ENCODE assay signal across 10 cellular contexts in genomic region chr20:54345301-54345724, GRCh38.
DNase-seq lines count a peak whose midpoint lies in the region; ATAC-seq and TF ChIP-seq lines count a peak whose summit lies in the region.
"Had no signal": no experiment of that assay in that cellular context is flagged by ENCODE, and none has a peak within 500 bp of the region (broad histone marks: within the 10 kb centered on the region; RNA-seq: fewer than 3 reads in every experiment).

No MANE protein-coding gene starts in this region.

- H3K9me3 Mint-ChIP-seq in nephron (peaks cover 3% of the 10 kb centered on the region), mesothelial cell of epicardium (no peaks in the 10 kb centered on the region)
- H3K9me3 Mint-ChIP-seq: stimulated activated naive CD8-positive, alpha-beta T cell treated with anti-CD3 and anti-CD28 coated beads, Interleukin-15, Interleukin-2, amounts not matched to agents 100 ng/mL and 50 ng/mL, for 24 hours had no signal

- intact Hi-C loops in tibial artery (cut with DNase I; ENCODE audit: low total_unique reads) (no loop called here), mucosa of descending colon (cut with DNase I, micrococcal nuclease) (no loop called here)

- ATAC-seq in GM18858 (IDR thresholded peaks at IDR 0.05; ENCODE audit: unreplicated experiment) (peak; percentile 59), HG03064 (IDR thresholded peaks at IDR 0.05; ENCODE audit: low read depth, unreplicated experiment) (peak; percentile 69), SK-N-SH treated with all-trans-retinoic acid at 6 μM for 48 hours (peak; percentile 89), mucosa of descending colon (no peak)

- H3K36me3 Mint-ChIP-seq in nephron (ENCODE audit: low read depth) (no peaks in the 10 kb centered on the region), mesothelial cell of epicardium (no peaks in the 10 kb centered on the region)

- no peaks in the 10 kb centered on the region for H3K9me3 ChIP-seq in tibial artery
- H3K9me3 ChIP-seq in mucosa of descending colon, result no peaks in the 10 kb centered on the region

- no peak overlapping the region for H3K27ac ChIP-seq in tibial artery

- peak overlapping the region; percentile 12 to 32 (median 18) for H3K27ac Mint-ChIP-seq in nephron
- H3K27ac Mint-ChIP-seq in mesothelial cell of epicardium, result no peak overlapping the region
- H3K27ac Mint-ChIP-seq: stimulated activated naive CD8-positive, alpha-beta T cell treated with anti-CD3 and anti-CD28 coated beads, Interleukin-15, Interleukin-2, amounts not matched to agents 100 ng/mL and 50 ng/mL, for 24 hours had no signal

- H3K36me3 ChIP-seq in tibial artery, result no peaks in the 10 kb centered on the region
- H3K36me3 ChIP-seq in mucosa of descending colon (ENCODE audit: low read depth), result no peaks in the 10 kb centered on the region

- no peak overlapping the region for H3K4me3 Mint-ChIP-seq in nephron
- no peak overlapping the region for H3K4me3 Mint-ChIP-seq in mesothelial cell of epicardium
- H3K4me3 Mint-ChIP-seq: stimulated activated naive CD8-positive, alpha-beta T cell treated with anti-CD3 and anti-CD28 coated beads, Interleukin-15, Interleukin-2, amounts not matched to agents 100 ng/mL and 50 ng/mL, for 24 hours had no signal

- DNase-seq in tibial artery (no peak), mesothelial cell of epicardium (ENCODE audit: low spot score in 2 of 2, unreplicated experiment in 2 of 2) (no peak), mucosa of descending colon (no peak)
- no peak for DNase-seq in stimulated activated CD4-positive, alpha-beta T cell treated with anti-CD3 and anti-CD28 coated beads, Interleukin-12 subunit alpha, Interleukin-12 subunit beta, amount 100 ng/mL, for 4 hours
- DNase-seq: anterior cingulate cortex had no signal

- H3K27me3 ChIP-seq in tibial artery, result no peaks in the 10 kb centered on the region

- H3K4me1 Mint-ChIP-seq in nephron (peaks cover 26% of the 10 kb centered on the region), mesothelial cell of epicardium (peaks cover 7% of the 10 kb centered on the region)

- H3K4me3 ChIP-seq in tibial artery, result no peak overlapping the region
- H3K4me3 ChIP-seq in mucosa of descending colon, result no peak overlapping the region

- peaks cover 0 to 24% (median 10%) of the 10 kb centered on the region in 4 donors for H3K4me1 ChIP-seq in tibial artery
- no peaks in the 10 kb centered on the region for H3K4me1 ChIP-seq in mucosa of descending colon (ENCODE audit: low read depth)

- TF ChIP-seq CTCF in nephron (IDR thresholded peaks at IDR 0.05; ENCODE audit: unreplicated experiment in 3 of 3) (no peak), tibial artery (IDR thresholded peaks at IDR 0.05) (no peak), mesothelial cell of epicardium (IDR thresholded peaks at IDR 0.05; ENCODE audit: unreplicated experiment) (no peak), mucosa of descending colon (IDR thresholded peaks at IDR 0.05) (no peak)

- H3K27me3 Mint-ChIP-seq in nephron (ENCODE audit: low read depth), result no peaks in the 10 kb centered on the region
- no peaks in the 10 kb centered on the region for H3K27me3 Mint-ChIP-seq in mesothelial cell of epicardium (ENCODE audit: low read depth)

TF ChIP-seq in SK-N-SH treated with all-trans-retinoic acid at 6 μM for 48 hours, 23 proteins besides CTCF, POLR2A, EP300 and RAD21:
- TF ChIP-seq ARNTL (CRISPR knock-in tag; IDR thresholded peaks at IDR 0.05; ENCODE audit: borderline replicate concordance, low read depth), result no peak
- TF ChIP-seq POU6F1 (CRISPR knock-in tag; IDR thresholded peaks at IDR 0.05; ENCODE audit: borderline replicate concordance, low read depth), result no peak
- peak; percentile 69; the same call in 1 of the 2 replicates for TF ChIP-seq TOX (CRISPR knock-in tag; IDR thresholded peaks at IDR 0.05; ENCODE audit: borderline replicate concordance)
- TF ChIP-seq ISL1 (CRISPR knock-in tag; IDR thresholded peaks at IDR 0.05), result no peak
- TF ChIP-seq ZNF8 (CRISPR knock-in tag; IDR thresholded peaks at IDR 0.05), result no peak
- TF ChIP-seq ZFP3 (CRISPR knock-in tag; IDR thresholded peaks at IDR 0.05), result no peak
- TF ChIP-seq TCF4 (CRISPR knock-in tag; IDR thresholded peaks at IDR 0.05; ENCODE audit: borderline replicate concordance), result no peak
- no peak for TF ChIP-seq GLIS3 (CRISPR knock-in tag; IDR thresholded peaks at IDR 0.05)
- no peak for TF ChIP-seq PPARA (CRISPR knock-in tag; IDR thresholded peaks at IDR 0.05; ENCODE audit: borderline replicate concordance)
- TF ChIP-seq SNAI2 (CRISPR knock-in tag; IDR thresholded peaks at IDR 0.05), result no peak
- TF ChIP-seq CREB5 (CRISPR knock-in tag; IDR thresholded peaks at IDR 0.05; ENCODE audit: low read depth), result no peak
- TF ChIP-seq BACH2 (CRISPR knock-in tag; IDR thresholded peaks at IDR 0.05; ENCODE audit: borderline replicate concordance), result no peak
- no peak for TF ChIP-seq ZNF70 (CRISPR knock-in tag; IDR thresholded peaks at IDR 0.05)
- TF ChIP-seq OSR1 (CRISPR knock-in tag; IDR thresholded peaks at IDR 0.05), result no peak
- TF ChIP-seq ESRRG (CRISPR knock-in tag; IDR thresholded peaks at IDR 0.05), result no peak
- TF ChIP-seq ZC3H10 (CRISPR knock-in tag; IDR thresholded peaks at IDR 0.05), result peak; percentile 41; the same call in 1 of the 2 replicates
